In genomic region chr1:24393892-24394291, GRCh38 we compare ENCODE assay signal across 10 cellular contexts. TPM values are rescaled to one million over a fixed set of nuclear protein-coding genes. Genes with fewer than 3 reads are reported as not detected.
A peak's percentile ranks its signal among the peaks of the same experiment; 100 is the strongest.
DNase-seq lines count a peak whose midpoint lies in the region; ATAC-seq, FAIRE-seq and TF ChIP-seq lines count a peak whose summit lies in the region.
"Had no signal": no experiment of that assay in that cellular context is flagged by ENCODE, and none has a peak within 500 bp of the region (broad histone marks: within the 10 kb centered on the region; RNA-seq: fewer than 3 reads in every experiment).

No MANE protein-coding gene starts in this region.

- no peaks in the 10 kb centered on the region for H3K79me2 ChIP-seq in H9 (ENCODE audit: insufficient read depth, low read length)

- H3K4me3 ChIP-seq in A549 (no peak overlapping the region), iPS-20b (ENCODE audit: low read length) (no peak overlapping the region), spleen (no peak overlapping the region)

- no peak overlapping the region for H3T11ph ChIP-seq in H9 (ENCODE audit: low read length)

- peak; percentile 28 to 47 for DNase-seq in A549 (ENCODE audit: low read depth in 1 of 2, low spot score in 1 of 2)
- DNase-seq in H9, result no peak
- DNase-seq in NCI-H2029 treated with DMSO at 0.1 percent for 48 hours (lab: John Stamatoyannopoulos, UW), result no peak
- no peak for DNase-seq in NCI-H1417 treated with DMSO at 0.1 percent for 48 hours (lab: John Stamatoyannopoulos, UW)
- DNase-seq in NCI-H2196 treated with DMSO at 0.1 percent for 48 hours (lab: John Stamatoyannopoulos, UW; ENCODE audit: unreplicated experiment), result no peak
- no peak for DNase-seq in spleen
- DNase-seq: naive B cell, NCI-H526 had no signal

- no peak overlapping the region for H3K4ac ChIP-seq in H9 (ENCODE audit: low read depth, low read length)

- TF ChIP-seq RAD21 in A549 (conservative IDR thresholded peaks at IDR 0.05 in 1 of 2, IDR thresholded peaks at IDR 0.05 in 1 of 2), result no peak

- H3K27ac ChIP-seq in A549, result peak overlapping the region; percentile 51 to 59
- H3K27ac ChIP-seq in H9 (ENCODE audit: insufficient read length, low read depth, low read length), result no peak overlapping the region
- no peak overlapping the region for H3K27ac ChIP-seq in iPS-20b (ENCODE audit: low read length)
- H3K27ac ChIP-seq in spleen, result peak overlapping the region in 4 of 8 donors; percentile 73 to 86 (median 80)

- H3K9me3 Mint-ChIP-seq in H9, result no peaks in the 10 kb centered on the region
- H3K9me3 Mint-ChIP-seq in activated naive CD8-positive, alpha-beta T cell (ENCODE audit: low read depth), result no peaks in the 10 kb centered on the region
- H3K9me3 Mint-ChIP-seq: naive B cell had no signal

- H2AK5ac ChIP-seq in H9 (ENCODE audit: insufficient read length, low read length), result no peak overlapping the region

- peak overlapping the region in 2 of 3 experiments; percentile 26 to 49; a peak in 2 of 7 replicates for H3K27ac Mint-ChIP-seq in H9
- peak overlapping the region; percentile 94 for H3K27ac Mint-ChIP-seq in activated naive CD8-positive, alpha-beta T cell

- no peak overlapping the region for H2BK15ac ChIP-seq in H9 (ENCODE audit: low read depth, low read length)

- H3K14ac ChIP-seq in H9 (ENCODE audit: insufficient read depth, low read length), result no peak overlapping the region

- H3K9me3 ChIP-seq in A549, result no peaks in the 10 kb centered on the region
- H3K9me3 ChIP-seq in H9 (ENCODE audit: control insufficient read depth, low read depth, low read length), result no peaks in the 10 kb centered on the region
- H3K9me3 ChIP-seq in iPS-20b (ENCODE audit: insufficient read depth, low read depth, low read length), result no peaks in the 10 kb centered on the region
- no peaks in the 10 kb centered on the region for H3K9me3 ChIP-seq in spleen

- no peaks in the 10 kb centered on the region for H3K79me1 ChIP-seq in H9 (ENCODE audit: insufficient read depth, low read depth, low read length, poor library complexity, severe bottlenecking)

- no peak overlapping the region for H2AFZ ChIP-seq in H9 (ENCODE audit: low read length)

- H3K4me2 ChIP-seq in A549 (peak overlapping the region; percentile 61), H9 (ENCODE audit: insufficient read depth, insufficient read length, low read length) (no peak overlapping the region)

- CTCF ChIA-PET in A549 (lab: Yijun Ruan, JAX), result interaction anchor here (0.9 to 23.6 kb wide), 13 partner anchors 9 to 324 kb away, joined by 3 to 748 read pairs (median 30); partner anchors contain the start of genes NIPAL3 and STPG1

- no peak overlapping the region for H4K8ac ChIP-seq in H9 (replicated peaks; ENCODE audit: insufficient read length, low read depth, low read length)

- POLR2A ChIA-PET in A549 (lab: Yijun Ruan, JAX), result interaction anchor here (0.6 to 1.4 kb wide), 5 partner anchors 16 to 243 kb away, joined by 3 to 4 read pairs (median 3); partner anchors contain the start of genes RCAN3 and STPG1

- no peaks in the 10 kb centered on the region for H3K27me3 ChIP-seq in H9 (ENCODE audit: insufficient read depth, low read length)
- no peaks in the 10 kb centered on the region for H3K27me3 ChIP-seq in iPS-20b (ENCODE audit: insufficient read depth, low read length)
- no peaks in the 10 kb centered on the region for H3K27me3 ChIP-seq in spleen (replicated peaks in 1 of 7)

- no peak overlapping the region for H3K4me3 Mint-ChIP-seq in H9
- H3K4me3 Mint-ChIP-seq in activated naive CD8-positive, alpha-beta T cell, result no peak overlapping the region

- H3K4me1 Mint-ChIP-seq in H9, result peaks cover 31 to 33% of the 10 kb centered on the region in 2 experiments
- peaks cover 40% of the 10 kb centered on the region for H3K4me1 Mint-ChIP-seq in activated naive CD8-positive, alpha-beta T cell (ENCODE audit: low read depth)

- TF ChIP-seq POLR2A in A549 (IDR thresholded peaks at IDR 0.05; ENCODE audit: low read length), result no peak
- TF ChIP-seq POLR2A in spleen (IDR thresholded peaks at IDR 0.05), result no peak

- H2BK12ac ChIP-seq in H9 (ENCODE audit: insufficient read length, low read depth, low read length), result no peak overlapping the region

- 20% methylated on average over 6 of the region's 6 CpGs for WGBS in A549 (ENCODE audit: missing lambda C conversion rate)
- WGBS in H9 (ENCODE audit: extremely low coverage, insufficient read length, low lambda C conversion rate), result no CpG with 5 or more reads among the region's 6 CpGs
- WGBS in spleen, 5 donors, result 75 to 85% (median 83%) methylated on average over 6 of the region's 6 CpGs

- no peak overlapping the region for H3K56ac ChIP-seq in H9 (ENCODE audit: insufficient read length, low read depth, low read length)

- H3K23ac ChIP-seq in H9 (ENCODE audit: insufficient read length, low read depth, low read length), result no peak overlapping the region

- ATAC-seq in A549, result peak; percentile 60 to 67; a peak in 5 of 6 replicates

- peaks cover 0 to 18% (median 9%) of the 10 kb centered on the region in 3 experiments; a peak in 3 of 7 replicates for H3K36me3 Mint-ChIP-seq in H9 (ENCODE audit: insufficient read depth in 1 of 3, low read depth in 3 of 3)
- peaks cover 6% of the 10 kb centered on the region for H3K36me3 Mint-ChIP-seq in activated naive CD8-positive, alpha-beta T cell

- no peaks in the 10 kb centered on the region for H4K20me1 ChIP-seq in H9 (ENCODE audit: control insufficient read depth, insufficient read depth, insufficient read length)

- H2BK120ac ChIP-seq in H9 (ENCODE audit: low read depth, low read length, poor library complexity, severe bottlenecking), result no peak overlapping the region

- H3K18ac ChIP-seq in H9 (ENCODE audit: insufficient read length, low read depth, low read length), result no peak overlapping the region

- FAIRE-seq in A549 (lab: Jason Lieb, UNC), result no peak

- TF ChIP-seq EP300 in A549 (IDR thresholded peaks at IDR 0.05), result no peak

- no peak overlapping the region for H3K9ac ChIP-seq in H9 (ENCODE audit: extremely low read depth, insufficient read length, low read length)
- peak overlapping the region; percentile 33; the same call in 1 of the 2 replicates for H3K9ac ChIP-seq in iPS-20b (ENCODE audit: low read depth, low read length)

- H2BK20ac ChIP-seq in H9 (ENCODE audit: low read depth, low read length, poor library complexity, severe bottlenecking), result no peak overlapping the region

- no peaks in the 10 kb centered on the region for H3K23me2 ChIP-seq in H9 (ENCODE audit: insufficient read length, low read depth, low read length, poor library complexity, severe bottlenecking)

- H2BK5ac ChIP-seq in H9 (ENCODE audit: insufficient read length, low read length), result no peak overlapping the region

- H3K27me3 Mint-ChIP-seq in H9 (ENCODE audit: low read depth), result no peaks in the 10 kb centered on the region
- H3K27me3 Mint-ChIP-seq in activated naive CD8-positive, alpha-beta T cell, result no peaks in the 10 kb centered on the region
- H3K27me3 Mint-ChIP-seq: naive B cell had no signal

- intact Hi-C loops in spleen (cut with DNase I; ENCODE audit: low total_unique reads), result no loop called here

- TF ChIP-seq CTCF in A549 (IDR thresholded peaks at IDR 0.05) (no peak), H9 (conservative IDR thresholded peaks at IDR 0.05) (no peak), spleen (IDR thresholded peaks at IDR 0.05 in 8 of 11, conservative IDR thresholded peaks at IDR 0.05 in 3 of 11) (no peak)

- H3K4me1 ChIP-seq in A549 (peaks cover 41% of the 10 kb centered on the region), H9 (ENCODE audit: insufficient read depth, low read length) (0 out of 2 replicates have a peak, but pooled peaks cover 5% of the 10 kb centered on the region), iPS-20b (ENCODE audit: insufficient read depth, low read length) (peaks cover 20% of the 10 kb centered on the region), spleen (peaks cover 8 to 44% (median 32%) of the 10 kb centered on the region in 6 donors)

- H4K91ac ChIP-seq in H9 (ENCODE audit: insufficient read length, low read depth, low read length), result no peak overlapping the region

- no peak overlapping the region for H4K5ac ChIP-seq in H9 (ENCODE audit: insufficient read length, low read depth, low read length)

- H3K36me3 ChIP-seq in iPS-20b (ENCODE audit: insufficient read depth, low read depth, low read length), result no peaks in the 10 kb centered on the region
- H3K36me3 ChIP-seq in spleen, result no peaks in the 10 kb centered on the region

TF ChIP-seq in A549, 52 proteins besides CTCF, POLR2A, EP300 and RAD21:
- TF ChIP-seq HMGXB4 (CRISPR knock-in tag; IDR thresholded peaks at IDR 0.05; ENCODE audit: borderline replicate concordance) (no peak), FOSL2 (IDR thresholded peaks at IDR 0.05) (no peak), FOSL2 (CRISPR knock-in tag; IDR thresholded peaks at IDR 0.05) (peak; percentile 34; the same call in 1 of the 2 replicates)

RNA-seq across cellular contexts. Expression of gene STPG1, which starts 19.7 kb away (rescaled TPM):
- polyA plus RNA-seq in A549 (2011; rRNA removed), result 9.5 and 9.7 TPM in 2 replicates
- polyA plus RNA-seq in A549 (2012; cell fraction: cytosol; rRNA removed), result 4.2 and 5.0 TPM in 2 replicates
- 3.8 and 5.1 TPM in 2 replicates for polyA plus RNA-seq in A549 (2012; cell fraction: nucleus; rRNA removed)
- 4.2 to 4.9 TPM (median 4.4 TPM) in 3 replicates for polyA plus RNA-seq in A549 (2017; fragmentation: RNase III; extraction: RNeasy Plus Mini Kit Qiagen cat#74134 plus additional on column Dnase treatment)
- 6.7 and 7.3 TPM in 2 replicates for polyA minus RNA-seq in A549 (2011; rRNA and poly(A)+ RNA removed)
- total RNA-seq in H9 (2021), result 8.3 and 9.5 TPM in 2 replicates
- total RNA-seq in spleen, result 1 to 10 TPM; 1.5 to 5.8 (median 5.1) TPM
- polyA plus RNA-seq in spleen, result 1 to 10 TPM; 1.8 to 3.0 (median 2.3) TPM

RNA-seq across cellular contexts. Expression of gene NIPAL3, which starts 21.7 kb away (rescaled TPM):
- polyA plus RNA-seq in A549 (2011; rRNA removed) (10.4 and 14.7 TPM in 2 replicates), A549 (2017; fragmentation: RNase III; extraction: RNeasy Plus Mini Kit Qiagen cat#74134 plus additional on column Dnase treatment) (4.5 to 5.2 TPM (median 5.1 TPM) in 3 replicates), spleen (1 to 10 TPM; 5.3 to 6.4 (median 5.7) TPM)
- 4.0 and 5.6 TPM in 2 replicates for polyA plus RNA-seq in A549 (2012; cell fraction: cytosol; rRNA removed)
- 4.1 and 4.3 TPM in 2 replicates for polyA plus RNA-seq in A549 (2012; cell fraction: nucleus; rRNA removed)
- 18.6 and 20.4 TPM in 2 replicates for polyA minus RNA-seq in A549 (2011; rRNA and poly(A)+ RNA removed)
- total RNA-seq in H9 (2021) (7.7 and 7.9 TPM in 2 replicates), spleen (10 to 100 TPM; 19.6 to 49.2 (median 25.4) TPM)

Comparison
In these comparisons a context has a peak if more than half of its experiments do, and no peak if none do; other contexts are left out.
1. DNase-seq: peak in A549 (2 of 2); none in H9 (single experiment), NCI-H2029 treated with DMSO at 0.1 percent for 48 hours (single experiment), NCI-H1417 treated with DMSO at 0.1 percent for 48 hours (single experiment), NCI-H2196 treated with DMSO at 0.1 percent for 48 hours (single experiment) and spleen (single experiment).
2. H3K27ac ChIP-seq: peak in A549 (2 of 2); none in H9 (single experiment) and iPS-20b (single experiment).